In genomic region chr1:93768380-93768863, GRCh38 we compare ENCODE assay signal across 13 cellular contexts.
DNase-seq lines count a peak whose midpoint lies in the region; ATAC-seq and TF ChIP-seq lines count a peak whose summit lies in the region.
"Had no signal": no experiment of that assay in that cellular context is flagged by ENCODE, and none has a peak within 500 bp of the region (broad histone marks: within the 10 kb centered on the region; RNA-seq: fewer than 3 reads in every experiment).

No MANE protein-coding gene starts in this region.

- CTCF ChIA-PET in WTC11 (lab: Charles Lee), result interaction anchor here (0.6 to 1.1 kb wide), 2 partner anchors 18 to 82 kb away, joined by 5 read pairs; no protein-coding TSS in a partner anchor

- WGBS in mesodermal cell (ENCODE audit: insufficient coverage in 2 of 2), 2 experiments, result 61 to 80% methylated on average over 4 to 5 of the region's 6 CpGs
- 57 to 64% methylated on average over 5 to 6 of the region's 6 CpGs for WGBS in transverse colon (ENCODE audit: low coverage in 1 of 2), 2 donors

- H3K4me1 ChIP-seq in DND-41 (ENCODE audit: insufficient read depth, low read length) (no peaks in the 10 kb centered on the region), mesodermal cell (ENCODE audit: control insufficient read depth, insufficient read depth, low read length, poor library complexity, severe bottlenecking) (peaks cover 17% of the 10 kb centered on the region), transverse colon (peaks cover 0 to 13% (median 3%) of the 10 kb centered on the region in 4 donors), upper lobe of right lung (peaks cover 6% of the 10 kb centered on the region)

- no peak overlapping the region for H3K27ac ChIP-seq in DND-41 (ENCODE audit: low read length)
- H3K27ac ChIP-seq in mesodermal cell (ENCODE audit: low read depth, low read length, severe bottlenecking), result peak overlapping the region; percentile 17
- no peak overlapping the region for H3K27ac ChIP-seq in transverse colon
- no peak overlapping the region for H3K27ac ChIP-seq in upper lobe of right lung

- H3K27me3 ChIP-seq in DND-41 (ENCODE audit: insufficient read depth, low read length, poor library complexity), result no peaks in the 10 kb centered on the region
- no peaks in the 10 kb centered on the region for H3K27me3 ChIP-seq in transverse colon
- H3K27me3 ChIP-seq in upper lobe of right lung, result no peaks in the 10 kb centered on the region

- H3K27ac Mint-ChIP-seq in WTC11, result no peak overlapping the region
- H3K27ac Mint-ChIP-seq: B cell had no signal

- no peaks in the 10 kb centered on the region for H3K9me3 Mint-ChIP-seq in WTC11

- peak; percentile 47; the same call in 1 of the 3 replicates for ATAC-seq in DND-41 (ENCODE audit: insufficient read depth, low read depth)
- peak; percentile 58 for ATAC-seq in WTC11
- no peak for ATAC-seq in HG02798 (IDR thresholded peaks at IDR 0.05; ENCODE audit: poor library complexity, unreplicated experiment)
- no peak for ATAC-seq in upper lobe of right lung
- ATAC-seq: activated CD4-positive, CD25-positive, alpha-beta regulatory T cell treated with anti-CD3 and anti-CD28 coated beads, Interleukin-2, amount 50 U/mL, for 24 hours had no signal

- no peak for TF ChIP-seq CTCF in DND-41 (IDR thresholded peaks at IDR 0.05; ENCODE audit: borderline replicate concordance, extremely low read depth, low read length, poor library complexity, severe bottlenecking)
- no peak for TF ChIP-seq CTCF in NB4 (IDR thresholded peaks at IDR 0.05; ENCODE audit: low read depth, low read length)
- no peak for TF ChIP-seq CTCF in WTC11 (IDR thresholded peaks at IDR 0.05)
- no peak for TF ChIP-seq CTCF in transverse colon (IDR thresholded peaks at IDR 0.05)
- TF ChIP-seq CTCF in upper lobe of right lung (IDR thresholded peaks at IDR 0.05), result no peak

- no peak overlapping the region for H2AFZ ChIP-seq in DND-41 (ENCODE audit: low read depth, low read length)

- DNase-seq in DND-41, result no peak
- peak; percentile 8 for DNase-seq in NB4 (ENCODE audit: low read depth)
- DNase-seq in WTC11 (ENCODE audit: low spot score), result no peak
- DNase-seq in transverse colon, result no peak
- DNase-seq in activated CD8-positive, alpha-beta memory T cell treated with anti-CD3 and anti-CD28 coated beads, Interleukin-2, amount 50 U/mL, for 48 hours, result no peak
- no peak for DNase-seq in upper lobe of right lung
- DNase-seq: mucosa of descending colon, NCI-H526, SHP77 had no signal

- no peaks in the 10 kb centered on the region for H3K36me3 Mint-ChIP-seq in WTC11

- H3K27me3 Mint-ChIP-seq in WTC11 (ENCODE audit: low read depth), result no peaks in the 10 kb centered on the region
- H3K27me3 Mint-ChIP-seq: B cell had no signal

- in situ Hi-C loops in transverse colon (cut with MboI; ENCODE audit: low pct_ligation_motif_present in 1 of 4, low pct_unique_long_range_greater_than_20kb in 1 of 4, low sequenced_read_pairs in 3 of 4), result no loop called here

- no peaks in the 10 kb centered on the region for H3K36me3 ChIP-seq in DND-41 (ENCODE audit: insufficient read depth, low read length)
- no peaks in the 10 kb centered on the region for H3K36me3 ChIP-seq in mesodermal cell (ENCODE audit: control insufficient read depth, insufficient read depth, low read length)
- H3K36me3 ChIP-seq in transverse colon, result no peaks in the 10 kb centered on the region
- no peaks in the 10 kb centered on the region for H3K36me3 ChIP-seq in upper lobe of right lung

- no peaks in the 10 kb centered on the region for H4K20me1 ChIP-seq in DND-41 (ENCODE audit: insufficient read depth, low read length)

- no peak overlapping the region for H3K9ac ChIP-seq in DND-41 (ENCODE audit: low read depth, low read length)

- peaks cover 32% of the 10 kb centered on the region for H3K4me1 Mint-ChIP-seq in WTC11

- TF ChIP-seq POLR2A in NB4 (IDR thresholded peaks at IDR 0.05; ENCODE audit: extremely low read depth, insufficient read length) (no peak), transverse colon (IDR thresholded peaks at IDR 0.05) (no peak)

- no peaks in the 10 kb centered on the region for H3K79me2 ChIP-seq in DND-41 (ENCODE audit: insufficient read depth, low read length)

- TF ChIP-seq EP300 in transverse colon (IDR thresholded peaks at IDR 0.05; ENCODE audit: low read depth), result no peak

- H3K4me3 ChIP-seq in DND-41 (ENCODE audit: low read depth in 1 of 2, low read length in 2 of 2) (no peak overlapping the region), NB4 (ENCODE audit: low read depth, low read length) (no peak overlapping the region), mesodermal cell (ENCODE audit: extremely low read depth, insufficient read depth, low read length, poor library complexity, severe bottlenecking) (no peak overlapping the region), transverse colon (no peak overlapping the region), upper lobe of right lung (no peak overlapping the region)
- H3K4me3 ChIP-seq: mucosa of descending colon had no signal

- no peak overlapping the region for H3K4me2 ChIP-seq in DND-41 (ENCODE audit: insufficient read depth, low read length)

- H3K4me3 Mint-ChIP-seq in WTC11, result no peak overlapping the region; the same call in 1 of the 2 replicates
- H3K4me3 Mint-ChIP-seq: B cell had no signal

- H3K9me3 ChIP-seq in DND-41 (ENCODE audit: insufficient read depth, low read length, severe bottlenecking) (no peaks in the 10 kb centered on the region), mesodermal cell (ENCODE audit: control insufficient read depth, low read length) (no peaks in the 10 kb centered on the region), transverse colon (no peaks in the 10 kb centered on the region), upper lobe of right lung (no peaks in the 10 kb centered on the region)
- H3K9me3 ChIP-seq: mucosa of descending colon had no signal

- intact Hi-C loops in transverse colon (cut with DNase I; ENCODE audit: low total_unique reads), result no loop called here
- intact Hi-C loops in upper lobe of right lung (cut with DNase I), result no loop called here

- POLR2A ChIA-PET in WTC11 (lab: Charles Lee), result no interaction called here

TF ChIP-seq in WTC11, 78 proteins besides CTCF, POLR2A, EP300 and RAD21 (continues in another document):
- TF ChIP-seq NFATC4 (CRISPR knock-in tag; IDR thresholded peaks at IDR 0.05) (no peak), ZNF396 (CRISPR knock-in tag; IDR thresholded peaks at IDR 0.05; ENCODE audit: borderline replicate concordance) (no peak), USF1 (CRISPR knock-in tag; IDR thresholded peaks at IDR 0.05) (no peak), NR1H2 (CRISPR knock-in tag; IDR thresholded peaks at IDR 0.05) (no peak), AR (CRISPR knock-in tag; IDR thresholded peaks at IDR 0.05) (no peak), JUN (CRISPR knock-in tag; IDR thresholded peaks at IDR 0.05) (no peak), MXD4 (CRISPR knock-in tag; IDR thresholded peaks at IDR 0.05; ENCODE audit: borderline replicate concordance) (no peak), ZNF512 (CRISPR knock-in tag; IDR thresholded peaks at IDR 0.05; ENCODE audit: borderline replicate concordance) (no peak), GABPB1 (CRISPR knock-in tag; IDR thresholded peaks at IDR 0.05) (no peak), SMAD4 (CRISPR knock-in tag; IDR thresholded peaks at IDR 0.05) (no peak)

Comparison
In these comparisons a context has a peak if more than half of its experiments do, and no peak if none do; other contexts are left out.
1. ATAC-seq: peak in DND-41 (single experiment) and WTC11 (single experiment); none in HG02798 (single experiment) and upper lobe of right lung (single experiment).